ENCODE assay signal across 22 cellular contexts in genomic region chr16:30499284-30499683, GRCh38. TPM values are rescaled to one million over a fixed set of nuclear protein-coding genes. Genes with fewer than 3 reads are reported as not detected.
DNase-seq lines count a peak whose midpoint lies in the region; ATAC-seq lines count a peak whose summit lies in the region.
"Had no signal": no experiment of that assay in that cellular context is flagged by ENCODE, and none has a peak within 500 bp of the region (broad histone marks: within the 10 kb centered on the region; RNA-seq: fewer than 3 reads in every experiment).

No MANE protein-coding gene starts in this region.

- ATAC-seq in activated naive CD4-positive, alpha-beta T cell treated with anti-CD3 and anti-CD28 coated beads, Interleukin-2, amount 50 U/mL, for 72 hours: peak; percentile 16 to 43
- ATAC-seq: esophagus mucosa had no signal

- no peaks in the 10 kb centered on the region for H3K9me3 Mint-ChIP-seq in activated naive CD4-positive, alpha-beta T cell treated with anti-CD3 and anti-CD28 coated beads, Interleukin-2, amount 50 U/mL, for 72 hours
- H3K9me3 Mint-ChIP-seq: activated B cell treated with CpG ODN at 0.5 μM for 24 hours; activated T-helper 2 cell treated with anti-CD3 and anti-CD28 coated beads, Interferon-gamma antibody, Interleukin-2, Interleukin-4, amounts not matched to agents 10 μg/mL and 5 μg/mL and 100 μg/mL, durations not matched to agents 14 hours and 24 hours and 36 hours; CD4-positive, alpha-beta memory T cell; HFFc6; neural crest cell had no signal

- DNase-seq in activated naive CD4-positive, alpha-beta T cell treated with anti-CD3 and anti-CD28 coated beads, Interleukin-2, amount 50 U/mL, for 72 hours (ENCODE audit: low spot score in 2 of 2): no peak
- DNase-seq in activated naive CD4-positive, alpha-beta T cell treated with Interleukin-2 at 50 U/mL for 16 hours: no peak
- peak; percentile 58 to 81 for DNase-seq in SHP77 (lab: John Stamatoyannopoulos, UW)
- peak; percentile 12 to 16 for DNase-seq in dermis microvascular lymphatic vessel endothelial cell (ENCODE audit: low read depth in 2 of 2)
- no peak for DNase-seq in ureter (ENCODE audit: low spot score)
- DNase-seq in DMS 273 treated with DMSO at 0.1 percent for 48 hours (lab: John Stamatoyannopoulos, UW): no peak
- no peak for DNase-seq in GM03348 (ENCODE audit: low spot score)
- DNase-seq: activated B cell treated with CpG ODN at 0.5 μM for 24 hours; amygdala; CD4-positive, alpha-beta memory T cell; HFFc6; KG1; left cardiac atrium; midbrain; MV-4-11; NCI-H2081 treated with DMSO at 0.1 percent for 48 hours; NCI-H526; Right ventricle myocardium superior had no signal

- peak overlapping the region in 1 of 2 donors; percentile 47 for H3K27ac Mint-ChIP-seq in activated naive CD4-positive, alpha-beta T cell treated with anti-CD3 and anti-CD28 coated beads, Interleukin-2, amount 50 U/mL, for 72 hours
- H3K27ac Mint-ChIP-seq: activated B cell treated with CpG ODN at 0.5 μM for 24 hours; activated T-helper 2 cell treated with anti-CD3 and anti-CD28 coated beads, Interferon-gamma antibody, Interleukin-2, Interleukin-4, amounts not matched to agents 10 μg/mL and 5 μg/mL and 100 μg/mL, durations not matched to agents 14 hours and 24 hours and 36 hours; HFFc6 had no signal

- peaks cover 11 to 33% of the 10 kb centered on the region in 2 donors for H3K36me3 Mint-ChIP-seq in activated naive CD4-positive, alpha-beta T cell treated with anti-CD3 and anti-CD28 coated beads, Interleukin-2, amount 50 U/mL, for 72 hours

RNA-seq across cellular contexts. Expression of gene ITGAL, which starts 26.7 kb away (rescaled TPM):
- total RNA-seq in activated naive CD4-positive, alpha-beta T cell treated with anti-CD3 and anti-CD28 coated beads, Interleukin-2, amount 50 U/mL, for 72 hours: 100 to 1,000 TPM; 297 to 390 TPM
- total RNA-seq in dermis microvascular lymphatic vessel endothelial cell (not detected in 2 replicates), ureter (8.9 TPM)
- total RNA-seq: Daoy, HFFc6, neural crest cell had no signal

RNA-seq across cellular contexts. Expression of gene ZNF768, which starts 27.1 kb away (rescaled TPM):
- 1 to 10 TPM; 2.3 to 9.3 TPM for total RNA-seq in activated naive CD4-positive, alpha-beta T cell treated with anti-CD3 and anti-CD28 coated beads, Interleukin-2, amount 50 U/mL, for 72 hours
- total RNA-seq in dermis microvascular lymphatic vessel endothelial cell: 13.7 and 17.7 TPM in 2 replicates
- 37.6 TPM for total RNA-seq in ureter

RNA-seq across cellular contexts. Expression of gene ZNF747, which starts 35.4 kb away (rescaled TPM):
- total RNA-seq in activated naive CD4-positive, alpha-beta T cell treated with anti-CD3 and anti-CD28 coated beads, Interleukin-2, amount 50 U/mL, for 72 hours: 1 to 10 TPM; 4.5 to 8.2 TPM
- total RNA-seq in dermis microvascular lymphatic vessel endothelial cell: 5.8 and 7.6 TPM in 2 replicates
- total RNA-seq in ureter: 10.4 TPM

RNA-seq across cellular contexts. Expression of gene SEPHS2, which starts 53.6 kb away (rescaled TPM):
- total RNA-seq in activated naive CD4-positive, alpha-beta T cell treated with anti-CD3 and anti-CD28 coated beads, Interleukin-2, amount 50 U/mL, for 72 hours: 10 to 100 TPM; 54.8 to 62.7 TPM
- total RNA-seq in dermis microvascular lymphatic vessel endothelial cell: 13.6 and 24.9 TPM in 2 replicates
- total RNA-seq in ureter: 36.2 TPM

RNA-seq across cellular contexts. Expression of gene ZNF764, which starts 58.9 kb away (rescaled TPM):
- total RNA-seq in activated naive CD4-positive, alpha-beta T cell treated with anti-CD3 and anti-CD28 coated beads, Interleukin-2, amount 50 U/mL, for 72 hours: 10 to 100 TPM; 11.1 to 11.6 TPM
- total RNA-seq in dermis microvascular lymphatic vessel endothelial cell (3.1 and 4.3 TPM in 2 replicates), ureter (6.9 TPM)

Comparison
In these comparisons a context has a peak if more than half of its experiments do, and no peak if none do; other contexts are left out.
1. DNase-seq: peak in SHP77 (2 of 2) and dermis microvascular lymphatic vessel endothelial cell (2 of 2); none in activated naive CD4-positive, alpha-beta T cell treated with anti-CD3 and anti-CD28 coated beads, Interleukin-2, amount 50 U/mL, for 72 hours (0 of 2), activated naive CD4-positive, alpha-beta T cell treated with Interleukin-2 at 50 U/mL for 16 hours (single experiment), ureter (single experiment), DMS 273 treated with DMSO at 0.1 percent for 48 hours (single experiment) and GM03348 (single experiment).
2. RNA of gene ITGAL, which starts 26.7 kb away (total RNA-seq): 297 to 390 TPM in activated naive CD4-positive, alpha-beta T cell treated with anti-CD3 and anti-CD28 coated beads, Interleukin-2, amount 50 U/mL, for 72 hours; 8.9 TPM in ureter (single experiment) and not detected in dermis microvascular lymphatic vessel endothelial cell; every median in the first group is over 10 times any median in the second.